9 cellular contexts compared by ENCODE assay signal in genomic region chr11:111736191-111736590, GRCh38. TPM values are rescaled to one million over a fixed set of nuclear protein-coding genes. Genes with fewer than 3 reads are reported as not detected.
A peak's percentile ranks its signal among the peaks of the same experiment; 100 is the strongest.
DNase-seq lines count a peak whose midpoint lies in the region; ATAC-seq and TF ChIP-seq lines count a peak whose summit lies in the region.
"Had no signal": no experiment of that assay in that cellular context is flagged by ENCODE, and none has a peak within 500 bp of the region (broad histone marks: within the 10 kb centered on the region; RNA-seq: fewer than 3 reads in every experiment).

No MANE protein-coding gene starts in this region.

- no peak for TF ChIP-seq CTCF in upper lobe of left lung (IDR thresholded peaks at IDR 0.05)

- ATAC-seq in upper lobe of left lung (ENCODE audit: low FRiP score in 2 of 2) (peak in 1 of 2 donors; percentile 1), GM18907 (IDR thresholded peaks at IDR 0.05; ENCODE audit: unreplicated experiment) (no peak), left lobe of liver (no peak)

- H3K4me3 ChIP-seq in ectodermal cell (ENCODE audit: insufficient read depth, low read depth, low read length) (no peak overlapping the region), mucosa of rectum (ENCODE audit: low read length in 2 of 2) (no peak overlapping the region), upper lobe of left lung (no peak overlapping the region)

- TF ChIP-seq POLR2A in upper lobe of left lung (IDR thresholded peaks at IDR 0.05), result no peak

- DNase-seq in DMS 273 (lab: John Stamatoyannopoulos, UW; ENCODE audit: unreplicated experiment) (peak; percentile 42), DMS 273 treated with DMSO at 0.1 percent for 48 hours (lab: John Stamatoyannopoulos, UW) (no peak), upper lobe of left lung (no peak), left lobe of liver (ENCODE audit: low spot score) (no peak), NCI-H1048 (lab: John Stamatoyannopoulos, UW) (no peak)

- no peak for TF ChIP-seq EP300 in upper lobe of left lung (IDR thresholded peaks at IDR 0.05)

- H3K27ac ChIP-seq in ectodermal cell (ENCODE audit: insufficient read depth, low read depth, low read length, poor library complexity, severe bottlenecking) (peak overlapping the region; percentile 27), mucosa of rectum (ENCODE audit: low read depth in 2 of 2, low read length in 2 of 2) (peak overlapping the region; percentile 78 to 86), upper lobe of left lung (peak overlapping the region; percentile 89 to 98 (median 91))
- H3K27ac ChIP-seq: 22Rv1 had no signal

- H3K4me1 ChIP-seq in ectodermal cell (ENCODE audit: control insufficient read depth, insufficient read depth, low read length) (peaks cover 27% of the 10 kb centered on the region), mucosa of rectum (ENCODE audit: control insufficient read depth in 2 of 2, insufficient read depth in 2 of 2, low read length in 2 of 2) (peaks cover 20 to 37% of the 10 kb centered on the region in 2 donors), upper lobe of left lung (peaks cover 51 to 71% (median 63%) of the 10 kb centered on the region in 4 donors)

- no peaks in the 10 kb centered on the region for H3K27me3 ChIP-seq in ectodermal cell (ENCODE audit: control insufficient read depth, insufficient read depth, low read length, poor library complexity, severe bottlenecking)
- no peaks in the 10 kb centered on the region for H3K27me3 ChIP-seq in mucosa of rectum (ENCODE audit: control insufficient read depth in 2 of 2, insufficient read depth in 2 of 2, low read length in 2 of 2)
- no peaks in the 10 kb centered on the region for H3K27me3 ChIP-seq in upper lobe of left lung

- 94 to 95% methylated on average over 11 of the region's 11 CpGs for WGBS in ectodermal cell, 2 experiments
- 49 to 72% methylated on average over 9 to 11 of the region's 11 CpGs for WGBS in upper lobe of left lung, 2 donors

- H3K36me3 ChIP-seq in ectodermal cell (ENCODE audit: control insufficient read depth, insufficient read depth, low read length) (no peaks in the 10 kb centered on the region), mucosa of rectum (ENCODE audit: control insufficient read depth in 2 of 2, insufficient read depth in 2 of 2, low read length in 2 of 2) (peaks cover 7 to 8% of the 10 kb centered on the region in 2 donors), upper lobe of left lung (peaks cover 0 to 12% (median 5%) of the 10 kb centered on the region in 4 donors)

- H3K9ac ChIP-seq in mucosa of rectum (ENCODE audit: low read depth in 1 of 2, low read length in 2 of 2), result peak overlapping the region; percentile 21 to 28

- H3K9me3 ChIP-seq in ectodermal cell (ENCODE audit: control insufficient read depth, low read length) (no peaks in the 10 kb centered on the region), mucosa of rectum (ENCODE audit: control insufficient read depth in 2 of 2, low read length in 2 of 2) (no peaks in the 10 kb centered on the region), upper lobe of left lung (no peaks in the 10 kb centered on the region)

RNA-seq across cellular contexts. Expression of gene PPP2R1B, which starts 30.0 kb away (rescaled TPM):
- 65.0 TPM for polyA plus RNA-seq in ectodermal cell (2013, experiment 1 of 4)
- polyA plus RNA-seq in ectodermal cell (2013, experiment 2 of 4), result 65.5 TPM
- 42.3 TPM for polyA plus RNA-seq in ectodermal cell (2013, experiment 3 of 4)
- polyA plus RNA-seq in ectodermal cell (2013, experiment 4 of 4), result 44.3 TPM
- 10 to 100 TPM; 11.3 to 31.8 (median 22.0) TPM for total RNA-seq in upper lobe of left lung
- 79.5 TPM for total RNA-seq in left lobe of liver

Comparison
In these comparisons a context has a peak if more than half of its experiments do, and no peak if none do; other contexts are left out.
1. H3K27ac ChIP-seq: peak in every context shown above with its lines; median percentile 91 in upper lobe of left lung; 82 in mucosa of rectum; 27 in ectodermal cell.